In genomic region chr9:84007662-84008061, GRCh38 we compare ENCODE assay signal across 39 cellular contexts.
"Had no signal": no experiment of that assay in that cellular context is flagged by ENCODE, and none has a peak within 500 bp of the region (broad histone marks: within the 10 kb centered on the region; RNA-seq: fewer than 3 reads in every experiment).

No MANE protein-coding gene starts in this region.

- H3K27me3 Mint-ChIP-seq: activated naive CD4-positive, alpha-beta T cell treated with anti-CD3 and anti-CD28 coated beads, Interleukin-2, amount 50 U/mL, for 24 hours; activated naive CD8-positive, alpha-beta T cell; activated naive CD8-positive, alpha-beta T cell treated with anti-CD3 and anti-CD28 coated beads for 36 hours; activated naive CD8-positive, alpha-beta T cell treated with anti-CD3 and anti-CD28 coated beads, Interleukin-2, amount 10 ng/mL, durations not matched to agents 7 days and 5 days; activated naive CD8-positive, alpha-beta T cell treated with anti-CD3 and anti-CD28 coated beads, Interleukin-2, amount 50 U/mL, for 24 hours; activated T-helper 17 cell treated with anti-CD3 and anti-CD28 coated beads, Interleukin-2, amount 50 U/mL, for 72 hours; brain; central memory CD8-positive, alpha-beta T cell had no signal

- H3K4me1 Mint-ChIP-seq: activated naive CD4-positive, alpha-beta T cell treated with anti-CD3 and anti-CD28 coated beads, Interleukin-2, amount 10 ng/mL, durations not matched to agents 7 days and 5 days; activated naive CD4-positive, alpha-beta T cell treated with anti-CD3 and anti-CD28 coated beads, Interleukin-2, amount 50 U/mL, for 24 hours; activated naive CD8-positive, alpha-beta T cell treated with anti-CD3 and anti-CD28 coated beads for 36 hours; activated naive CD8-positive, alpha-beta T cell treated with anti-CD3 and anti-CD28 coated beads, Interleukin-2, amount 50 U/mL, for 24 hours; activated T-helper 17 cell treated with anti-CD3 and anti-CD28 coated beads, Interleukin-2, amount 50 U/mL, for 72 hours; brain had no signal

- H3K4me1 ChIP-seq: adrenal gland, ascending aorta, body of pancreas, breast epithelium had no signal

- H3K27ac Mint-ChIP-seq: activated naive CD4-positive, alpha-beta T cell treated with anti-CD3 and anti-CD28 coated beads for 36 hours; activated naive CD4-positive, alpha-beta T cell treated with anti-CD3 and anti-CD28 coated beads, Interleukin-2, amount 10 ng/mL, durations not matched to agents 7 days and 5 days; activated naive CD4-positive, alpha-beta T cell treated with anti-CD3 and anti-CD28 coated beads, Interleukin-2, amount 50 U/mL, for 24 hours; activated naive CD8-positive, alpha-beta T cell; activated naive CD8-positive, alpha-beta T cell treated with anti-CD3 and anti-CD28 coated beads for 36 hours; activated naive CD8-positive, alpha-beta T cell treated with anti-CD3 and anti-CD28 coated beads, Interleukin-2, amount 10 ng/mL, durations not matched to agents 7 days and 5 days; activated naive CD8-positive, alpha-beta T cell treated with anti-CD3 and anti-CD28 coated beads, Interleukin-2, amount 50 U/mL, for 24 hours; activated T-cell treated with anti-CD3 and anti-CD28 coated beads, Interleukin-2, amount 50 U/mL, for 72 hours; activated T-helper 1 cell treated with anti-CD3 and anti-CD28 coated beads, Interleukin-12 subunit alpha, Interleukin-12 subunit beta, Interleukin-2, Interleukin-4 antibody, amounts not matched to agents 30 ng/mL and 10 ng/mL and 1 ng/mL, durations not matched to agents 14 hours and 24 hours and 36 hours; activated T-helper 17 cell treated with anti-CD3 and anti-CD28 coated beads, Interleukin-2, amount 50 U/mL, for 72 hours; activated T-helper 2 cell treated with anti-CD3 and anti-CD28 coated beads, Interferon-gamma antibody, Interleukin-2, Interleukin-4, amounts not matched to agents 10 μg/mL and 5 μg/mL and 100 μg/mL, durations not matched to agents 14 hours and 24 hours and 36 hours; brain had no signal

- DNase-seq: activated effector memory CD4-positive, alpha-beta T cell treated with anti-CD3 and anti-CD28 coated beads, Interleukin-2, amount 50 U/mL, for 16 hours; activated effector memory CD4-positive, alpha-beta T cell treated with Interleukin-2 at 50 U/mL for 16 hours; activated gamma-delta T cell; activated gamma-delta T cell treated with Interleukin-2 at 50 U/mL for 16 hours; activated naive CD4-positive, alpha-beta T cell; activated naive CD4-positive, alpha-beta T cell treated with anti-CD3 and anti-CD28 coated beads for 36 hours; activated naive CD4-positive, alpha-beta T cell treated with anti-CD3 and anti-CD28 coated beads, Interleukin-2, amount 10 ng/mL, durations not matched to agents 7 days and 5 days; activated naive CD4-positive, alpha-beta T cell treated with anti-CD3 and anti-CD28 coated beads, Interleukin-2, amount 50 U/mL, for 16 hours; activated naive CD4-positive, alpha-beta T cell treated with Interleukin-2 at 50 U/mL for 16 hours; activated naive CD8-positive, alpha-beta T cell treated with anti-CD3 and anti-CD28 coated beads for 36 hours; activated naive CD8-positive, alpha-beta T cell treated with anti-CD3 and anti-CD28 coated beads, Interleukin-2, amount 10 ng/mL, durations not matched to agents 7 days and 5 days; activated naive CD8-positive, alpha-beta T cell treated with anti-CD3 and anti-CD28 coated beads, Interleukin-2, amount 50 U/mL, for 24 hours; activated T-cell treated with anti-CD3 and anti-CD28 coated beads, Interleukin-2, amount 50 U/mL, for 4 hours; activated T-cell treated with anti-CD3 and anti-CD28 coated beads, Interleukin-2, amount 50 U/mL, for 48 hours; activated T-cell treated with anti-CD3 and anti-CD28 coated beads, Interleukin-2, amount 50 U/mL, for 72 hours; adrenal gland; amniotic stem cell; amygdala; anterior cingulate cortex; aorta; body of pancreas; brain microvascular endothelial cell; caudate nucleus; central memory CD4-positive, alpha-beta T cell; cerebellar nuclear complex had no signal

- H3K4me3 Mint-ChIP-seq: activated naive CD4-positive, alpha-beta T cell treated with anti-CD3 and anti-CD28 coated beads for 36 hours; activated naive CD4-positive, alpha-beta T cell treated with anti-CD3 and anti-CD28 coated beads, Interleukin-2, amount 10 ng/mL, durations not matched to agents 7 days and 5 days; activated naive CD4-positive, alpha-beta T cell treated with anti-CD3 and anti-CD28 coated beads, Interleukin-2, amount 50 U/mL, for 24 hours; activated naive CD8-positive, alpha-beta T cell; activated naive CD8-positive, alpha-beta T cell treated with anti-CD3 and anti-CD28 coated beads for 36 hours; activated naive CD8-positive, alpha-beta T cell treated with anti-CD3 and anti-CD28 coated beads, Interleukin-2, amount 10 ng/mL, durations not matched to agents 7 days and 5 days; activated naive CD8-positive, alpha-beta T cell treated with anti-CD3 and anti-CD28 coated beads, Interleukin-2, amount 50 U/mL, for 24 hours; activated T-cell treated with anti-CD3 and anti-CD28 coated beads, Interleukin-2, amount 50 U/mL, for 4 hours; activated T-cell treated with anti-CD3 and anti-CD28 coated beads, Interleukin-2, amount 50 U/mL, for 72 hours; activated T-helper 1 cell treated with anti-CD3 and anti-CD28 coated beads, Interleukin-12 subunit alpha, Interleukin-12 subunit beta, Interleukin-2, Interleukin-4 antibody, amounts not matched to agents 30 ng/mL and 10 ng/mL and 1 ng/mL, durations not matched to agents 14 hours and 24 hours and 36 hours; activated T-helper 17 cell treated with anti-CD3 and anti-CD28 coated beads, Interleukin-2, amount 50 U/mL, for 72 hours; brain; central memory CD8-positive, alpha-beta T cell had no signal

- H3K9me3 ChIP-seq: adrenal gland, ascending aorta, body of pancreas, breast epithelium had no signal

- H3K27me3 ChIP-seq: adrenal gland, ascending aorta, body of pancreas, brain microvascular endothelial cell, breast epithelium, cardiac muscle cell had no signal

- FAIRE-seq: astrocyte, bronchial epithelial cell, colon had no signal

- H3K36me3 Mint-ChIP-seq: activated naive CD4-positive, alpha-beta T cell treated with anti-CD3 and anti-CD28 coated beads, Interleukin-2, amount 50 U/mL, for 24 hours had no signal

- H3K4me3 ChIP-seq: adrenal gland, ascending aorta, body of pancreas, breast epithelium, cardiac muscle cell had no signal

- H3K36me3 ChIP-seq: adrenal gland, ascending aorta, brain microvascular endothelial cell, breast epithelium, cardiac muscle cell had no signal

- ATAC-seq: activated naive CD4-positive, alpha-beta T cell treated with anti-CD3 and anti-CD28 coated beads, Interleukin-2, amount 50 U/mL, for 72 hours; activated naive CD8-positive, alpha-beta T cell treated with anti-CD3 and anti-CD28 coated beads, Interleukin-2, amount 50 U/mL, for 24 hours; activated T-cell treated with anti-CD3 and anti-CD28 coated beads, Interleukin-2, amount 50 U/mL, for 4 hours; activated T-cell treated with anti-CD3 and anti-CD28 coated beads, Interleukin-2, amount 50 U/mL, for 72 hours; activated T-helper 17 cell treated with anti-CD3 and anti-CD28 coated beads, Interleukin-2, amount 50 U/mL, for 72 hours; body of pancreas had no signal

- H3K9me3 Mint-ChIP-seq: activated naive CD4-positive, alpha-beta T cell treated with anti-CD3 and anti-CD28 coated beads for 36 hours; activated naive CD4-positive, alpha-beta T cell treated with anti-CD3 and anti-CD28 coated beads, Interleukin-2, amount 10 ng/mL, durations not matched to agents 7 days and 5 days; activated naive CD4-positive, alpha-beta T cell treated with anti-CD3 and anti-CD28 coated beads, Interleukin-2, amount 50 U/mL, for 24 hours; activated naive CD4-positive, alpha-beta T cell treated with anti-CD3 and anti-CD28 coated beads, Interleukin-2, amount 50 U/mL, for 72 hours; activated naive CD8-positive, alpha-beta T cell treated with anti-CD3 and anti-CD28 coated beads for 36 hours; activated naive CD8-positive, alpha-beta T cell treated with anti-CD3 and anti-CD28 coated beads, Interleukin-2, amount 50 U/mL, for 24 hours; activated T-cell treated with anti-CD3 and anti-CD28 coated beads, Interleukin-2, amount 50 U/mL, for 4 hours; activated T-cell treated with anti-CD3 and anti-CD28 coated beads, Interleukin-2, amount 50 U/mL, for 72 hours; activated T-helper 1 cell treated with anti-CD3 and anti-CD28 coated beads, Interleukin-12 subunit alpha, Interleukin-12 subunit beta, Interleukin-2, Interleukin-4 antibody, amounts not matched to agents 30 ng/mL and 10 ng/mL and 1 ng/mL, durations not matched to agents 14 hours and 24 hours and 36 hours; activated T-helper 17 cell treated with anti-CD3 and anti-CD28 coated beads, Interleukin-2, amount 50 U/mL, for 72 hours; activated T-helper 2 cell treated with anti-CD3 and anti-CD28 coated beads, Interferon-gamma antibody, Interleukin-2, Interleukin-4, amounts not matched to agents 10 μg/mL and 5 μg/mL and 100 μg/mL, durations not matched to agents 14 hours and 24 hours and 36 hours; central memory CD8-positive, alpha-beta T cell had no signal

- H3K27ac ChIP-seq: adrenal gland, ascending aorta, body of pancreas, brain microvascular endothelial cell, breast epithelium, cardiac muscle cell had no signal
